Comparison of ENCODE assay signal across 18 cellular contexts in the genomic region with DNA sequence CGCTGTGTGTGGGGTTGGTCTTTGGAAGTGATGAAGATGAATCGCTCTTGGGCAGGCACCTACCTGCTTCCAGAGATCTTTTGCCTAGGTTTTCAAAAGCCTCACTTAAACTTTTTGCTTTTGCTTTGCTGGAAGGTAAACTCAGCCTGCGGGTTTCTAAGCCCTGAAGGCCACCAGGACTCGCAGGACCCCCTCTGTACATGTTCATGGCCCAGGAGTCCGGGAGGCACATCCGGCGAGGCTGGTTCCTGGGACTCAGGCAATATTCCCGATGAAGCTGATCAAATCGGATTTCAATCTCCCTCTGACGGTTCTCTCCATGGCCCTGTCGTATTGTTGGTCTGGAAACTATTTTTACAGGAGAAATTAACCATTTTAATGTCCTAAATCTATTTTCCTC.
"Had no signal": no experiment of that assay in that cellular context is flagged by ENCODE, and none has a peak within 500 bp of the region (broad histone marks: within the 10 kb centered on the region; RNA-seq: fewer than 3 reads in every experiment).

No MANE protein-coding gene starts in this region.

- ATAC-seq: activated T-cell treated with anti-CD3 and anti-CD28 coated beads, Interleukin-2, amount 50 U/mL, for 4 hours; heart left ventricle had no signal

- H3K27ac Mint-ChIP-seq: activated B cell treated with CpG ODN at 0.5 μM for 24 hours had no signal

- H3K4me3 Mint-ChIP-seq: activated B cell treated with CpG ODN at 0.5 μM for 24 hours; activated T-cell treated with anti-CD3 and anti-CD28 coated beads, Interleukin-2, amount 50 U/mL, for 4 hours; nephron progenitor cell had no signal

- FAIRE-seq: frontal cortex, keratinocyte had no signal

- H3K36me3 ChIP-seq: adrenal gland, left ventricle myocardium inferior, ovary, tibial artery, vagina had no signal

- DNase-seq: activated B cell treated with CpG ODN at 0.5 μM for 24 hours; activated CD4-positive, alpha-beta T cell treated with anti-CD3 and anti-CD28 coated beads, Interleukin-2, amount 50 U/mL, for 1 hour; activated gamma-delta T cell treated with Interleukin-2 at 50 U/mL for 16 hours; activated T-cell treated with anti-CD3 and anti-CD28 coated beads, Interleukin-2, amount 50 U/mL, for 4 hours; caudate nucleus; effector CD8-positive, alpha-beta T cell; left ventricle myocardium inferior; mesenchymal stem cell; nephron progenitor cell; ovary; stimulated activated CD4-positive, alpha-beta T cell treated with anti-CD3 and anti-CD28 coated beads, Interleukin-4, amount 100 ng/mL, for 4 hours had no signal

- H3K27me3 ChIP-seq: adrenal gland, heart left ventricle, ovary, tibial artery, vagina had no signal

- H3K4me1 ChIP-seq: adrenal gland, heart left ventricle, left ventricle myocardium inferior, tibial artery, vagina had no signal

- H3K27me3 Mint-ChIP-seq: activated B cell treated with CpG ODN at 0.5 μM for 24 hours had no signal

- H3K27ac ChIP-seq: adrenal gland, coronary artery, heart left ventricle, left ventricle myocardium inferior, ovary, tibial artery, vagina had no signal

- H3K9me3 Mint-ChIP-seq: activated B cell treated with CpG ODN at 0.5 μM for 24 hours; activated T-cell treated with anti-CD3 and anti-CD28 coated beads, Interleukin-2, amount 50 U/mL, for 4 hours; nephron progenitor cell had no signal

- H3K9me3 ChIP-seq: adrenal gland, heart left ventricle, left ventricle myocardium inferior, ovary, tibial artery, vagina had no signal

- H3K4me3 ChIP-seq: adrenal gland, coronary artery, heart left ventricle, left ventricle myocardium inferior, ovary, tibial artery, vagina had no signal
